In genomic region chr14:73660511-73660910, GRCh38 we compare ENCODE assay signal across 1 cellular context.
TF ChIP-seq lines count a peak whose summit lies in the region.

No MANE protein-coding gene starts in this region.

TF ChIP-seq in GM12878, 131 proteins besides CTCF, POLR2A, EP300 and RAD21:
- no peak for TF ChIP-seq HDAC6 (IDR thresholded peaks at IDR 0.05; ENCODE audit: unreplicated experiment)
- TF ChIP-seq SMAD1 (IDR thresholded peaks at IDR 0.05; ENCODE audit: low read depth, partially characterized antibody), result no peak
- no peak for TF ChIP-seq SMARCA5 (IDR thresholded peaks at IDR 0.05)
- TF ChIP-seq HDAC2 (IDR thresholded peaks at IDR 0.05), result no peak
- no peak for TF ChIP-seq RCOR1 (conservative IDR thresholded peaks at IDR 0.05; ENCODE audit: low read depth, low read length)
- no peak for TF ChIP-seq FOXK2 (IDR thresholded peaks at IDR 0.05)
- no peak for TF ChIP-seq BHLHE40 (IDR thresholded peaks at IDR 0.05; ENCODE audit: borderline replicate concordance in 1 of 2, low read depth in 2 of 2, low read length in 1 of 2)
- no peak for TF ChIP-seq IRF3 (IDR thresholded peaks at IDR 0.05)
- no peak for TF ChIP-seq ZNF592 (IDR thresholded peaks at IDR 0.05)
- no peak for TF ChIP-seq NFXL1 (IDR thresholded peaks at IDR 0.05; ENCODE audit: borderline replicate concordance)
- TF ChIP-seq EZH2 (IDR thresholded peaks at IDR 0.05; ENCODE audit: borderline replicate concordance, control insufficient read depth, low read depth, low read length), result no peak
